ENCODE assay signal across 1 cellular context in genomic region chr10:6053816-6054581, GRCh38.
TF ChIP-seq lines count a peak whose summit lies in the region.

No MANE protein-coding gene starts in this region.

TF ChIP-seq in HepG2, 621 proteins besides CTCF, POLR2A, EP300 and RAD21 (continued from another document and continues in another):
- TF ChIP-seq TFDP1 (CRISPR knock-in tag; IDR thresholded peaks at IDR 0.05; ENCODE audit: borderline replicate concordance) (peak; percentile 34; the same call in 1 of the 2 replicates), ZNF225 (CRISPR knock-in tag; IDR thresholded peaks at IDR 0.05) (peak; percentile 18; the same call in 1 of the 2 replicates), GABPB1 (CRISPR knock-in tag; IDR thresholded peaks at IDR 0.05) (peak; percentile 66), ARNTL (CRISPR knock-in tag; IDR thresholded peaks at IDR 0.05) (0 out of 2 replicates have a peak, but pooled peaks have one; percentile 28), ZNF784 (CRISPR knock-in tag; IDR thresholded peaks at IDR 0.05; ENCODE audit: borderline replicate concordance) (no peak), KDM5B (CRISPR knock-in tag; IDR thresholded peaks at IDR 0.05; ENCODE audit: borderline replicate concordance) (peak; percentile 70; the same call in 1 of the 2 replicates), ZNF557 (CRISPR knock-in tag; IDR thresholded peaks at IDR 0.05) (no peak), ZNF616 (CRISPR knock-in tag; IDR thresholded peaks at IDR 0.05; ENCODE audit: low read depth) (no peak), CREB1 (IDR thresholded peaks at IDR 0.05) (no peak), CREB1 (CRISPR knock-in tag; IDR thresholded peaks at IDR 0.05) (no peak), MAX (IDR thresholded peaks at IDR 0.05) (peak; percentile 87), FOXM1 (CRISPR knock-in tag; IDR thresholded peaks at IDR 0.05) (no peak), NFYC (CRISPR knock-in tag; IDR thresholded peaks at IDR 0.05) (peak; percentile 13; the same call in 1 of the 2 replicates), ZNF414 (CRISPR knock-in tag; IDR thresholded peaks at IDR 0.05) (no peak), ZNF574 (CRISPR knock-in tag; IDR thresholded peaks at IDR 0.05) (peak; percentile 34; the same call in 1 of the 2 replicates), PRDM10 (CRISPR knock-in tag; IDR thresholded peaks at IDR 0.05; ENCODE audit: low read depth) (0 out of 2 replicates have a peak, but pooled peaks have one; percentile 20), MLX (CRISPR knock-in tag; IDR thresholded peaks at IDR 0.05) (peak; percentile 68; the same call in 1 of the 2 replicates), TRIM22 (IDR thresholded peaks at IDR 0.05) (no peak), ZNF138 (CRISPR knock-in tag; IDR thresholded peaks at IDR 0.05; ENCODE audit: low read depth) (no peak), RAD51 (IDR thresholded peaks at IDR 0.05; ENCODE audit: borderline replicate concordance) (no peak), KLF13 (CRISPR knock-in tag; IDR thresholded peaks at IDR 0.05) (no peak), KAT8 (CRISPR knock-in tag; IDR thresholded peaks at IDR 0.05) (0 out of 2 replicates have a peak, but pooled peaks have one; percentile 19), ZC3H13 (CRISPR knock-in tag; IDR thresholded peaks at IDR 0.05) (no peak), ZZZ3 (CRISPR knock-in tag; IDR thresholded peaks at IDR 0.05; ENCODE audit: borderline replicate concordance) (no peak), PRDM15 (CRISPR knock-in tag; IDR thresholded peaks at IDR 0.05) (peak; percentile 80), ZFP36L2 (CRISPR knock-in tag; IDR thresholded peaks at IDR 0.05) (no peak), CREM (IDR thresholded peaks at IDR 0.05) (no peak), CREM (CRISPR knock-in tag; IDR thresholded peaks at IDR 0.05) (no peak), NR2C2 (CRISPR knock-in tag; IDR thresholded peaks at IDR 0.05; ENCODE audit: borderline replicate concordance) (peak; percentile 57; the same call in 1 of the 2 replicates), NR2F1 (CRISPR knock-in tag; IDR thresholded peaks at IDR 0.05) (0 out of 4 replicates have a peak, but pooled peaks of 1 of the 2 experiments have one; percentile 4), ARID5B (CRISPR knock-in tag; IDR thresholded peaks at IDR 0.05) (peak; percentile 54), ZNF501 (CRISPR knock-in tag; IDR thresholded peaks at IDR 0.05) (0 out of 2 replicates have a peak, but pooled peaks have one; percentile 31), SALL1 (CRISPR knock-in tag; IDR thresholded peaks at IDR 0.05) (peak; percentile 84), PCBP1 (IDR thresholded peaks at IDR 0.05; ENCODE audit: borderline replicate concordance, low read depth, low read length) (no peak)
